Comparison of ENCODE assay signal across 19 cellular contexts in the genomic region with DNA sequence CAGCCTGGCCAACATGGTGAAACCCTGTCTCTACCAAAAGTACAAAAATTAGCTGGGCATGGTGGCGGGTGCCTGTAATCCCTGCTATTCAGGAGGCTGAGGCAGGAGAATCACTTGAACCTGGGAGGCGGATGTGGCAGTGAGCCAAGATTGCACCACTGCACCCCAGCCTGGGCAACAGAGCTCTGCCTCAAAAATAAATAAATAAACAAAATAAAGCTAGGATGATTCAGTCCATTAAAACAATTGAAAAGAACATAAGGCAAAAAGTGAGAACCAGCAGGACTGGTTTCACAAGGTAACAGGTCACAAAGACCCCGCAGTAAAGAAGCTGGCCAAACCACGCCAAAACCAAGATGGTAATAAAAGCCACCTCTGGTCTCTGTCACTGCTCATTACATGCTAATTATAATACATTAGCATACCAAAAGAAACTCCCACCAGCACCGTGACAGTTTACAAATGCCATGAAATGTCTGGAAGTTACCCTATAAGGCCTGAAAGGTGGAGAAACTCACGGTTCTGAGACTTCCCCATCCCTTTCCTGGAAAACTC. TPM values are rescaled to one million over a fixed set of nuclear protein-coding genes. Genes with fewer than 3 reads are reported as not detected.
DNase-seq lines count a peak whose midpoint lies in the region; ATAC-seq and TF ChIP-seq lines count a peak whose summit lies in the region.
"Had no signal": no experiment of that assay in that cellular context is flagged by ENCODE, and none has a peak within 500 bp of the region (broad histone marks: within the 10 kb centered on the region; RNA-seq: fewer than 3 reads in every experiment).

No MANE protein-coding gene starts in this region.

- ATAC-seq in lower lobe of right lung (no peak), GM21381 (IDR thresholded peaks at IDR 0.05; ENCODE audit: unreplicated experiment) (no peak), GM21717 (IDR thresholded peaks at IDR 0.05; ENCODE audit: unreplicated experiment) (no peak)
- ATAC-seq in activated T-helper 17 cell treated with anti-CD3 and anti-CD28 coated beads, Interleukin-2, amount 50 U/mL, for 72 hours (replicated peaks), result no peak

- no peaks in the 10 kb centered on the region for H3K36me3 Mint-ChIP-seq in activated T-helper 17 cell treated with anti-CD3 and anti-CD28 coated beads, Interleukin-2, amount 50 U/mL, for 72 hours (ENCODE audit: low read depth)
- H3K36me3 Mint-ChIP-seq: CD4-positive, CD25-positive, alpha-beta regulatory T cell; immature natural killer cell had no signal

- no TSS peak for BruUV-seq in mammary epithelial cell (replicated peaks; lab: Mats Ljungman, UMichigan)

- DNase-seq in NCI-H2029 (lab: John Stamatoyannopoulos, UW) (peak; percentile 7), NCI-H2029 treated with DMSO at 0.1 percent for 48 hours (lab: John Stamatoyannopoulos, UW) (no peak), mammary epithelial cell (peak; percentile 8), lower lobe of right lung (no peak), tibial nerve (ENCODE audit: low spot score in 2 of 2) (no peak)
- DNase-seq: 8988T; CD4-positive, CD25-positive, alpha-beta regulatory T cell; foreskin melanocyte; H7; immature natural killer cell; NCI-H1694; NCI-H82; Right ventricle myocardium superior had no signal

- H3K79me2 ChIP-seq in mammary epithelial cell (ENCODE audit: insufficient read depth, low read length), result no peaks in the 10 kb centered on the region

- TF ChIP-seq EP300 in tibial nerve (IDR thresholded peaks at IDR 0.05), result no peak

- H3K27me3 Mint-ChIP-seq in activated T-helper 17 cell treated with anti-CD3 and anti-CD28 coated beads, Interleukin-2, amount 50 U/mL, for 72 hours, result peaks cover 20% of the 10 kb centered on the region

- WGBS in mammary epithelial cell (ENCODE audit: low coverage, missing lambda C conversion rate), result 24% methylated on average over 3 of the region's 6 CpGs
- WGBS in tibial nerve, 2 donors, result 58 to 72% methylated on average over 6 of the region's 6 CpGs

- in situ Hi-C loops in mammary epithelial cell (cut with MboI; ENCODE audit: low sequenced_read_pairs in 2 of 2), result no loop called here

- peaks cover 13% of the 10 kb centered on the region for H3K4me1 Mint-ChIP-seq in activated T-helper 17 cell treated with anti-CD3 and anti-CD28 coated beads, Interleukin-2, amount 50 U/mL, for 72 hours

- no peaks in the 10 kb centered on the region for H4K20me1 ChIP-seq in mammary epithelial cell (ENCODE audit: insufficient read depth, low read length)

- intact Hi-C loops in mammary epithelial cell (cut with micrococcal nuclease) (no loop called here), lower lobe of right lung (cut with DNase I) (no loop called here)

- H2AFZ ChIP-seq in mammary epithelial cell (ENCODE audit: low read depth, low read length), result peak overlapping the region; percentile 30

- CTCF ChIA-PET in mammary epithelial cell (lab: Charles Lee; ENCODE audit: low non-redundant PET), result no interaction called here

- H3K27ac ChIP-seq in mammary epithelial cell (ENCODE audit: insufficient read depth, low read depth, low read length) (no peak overlapping the region), lower lobe of right lung (peak overlapping the region; percentile 63), tibial nerve (peak overlapping the region in 3 of 4 donors; percentile 44 to 98 (median 97))
- H3K27ac ChIP-seq: KMS-11 had no signal

- no peak for TF ChIP-seq POLR2A in tibial nerve (IDR thresholded peaks at IDR 0.05)

- H3K9me3 ChIP-seq in mammary epithelial cell (replicated peaks; ENCODE audit: insufficient read depth, low read length), result no peaks in the 10 kb centered on the region
- H3K9me3 ChIP-seq in lower lobe of right lung, result no peaks in the 10 kb centered on the region
- no peaks in the 10 kb centered on the region for H3K9me3 ChIP-seq in tibial nerve
- H3K9me3 ChIP-seq: prostate gland had no signal

- H3K9ac ChIP-seq in mammary epithelial cell (ENCODE audit: insufficient read depth, low read length), result no peak overlapping the region
- H3K9ac ChIP-seq: KMS-11 had no signal

- peak overlapping the region; percentile 5 for H3K4me2 ChIP-seq in mammary epithelial cell (ENCODE audit: insufficient read depth, low read depth, low read length)
- H3K4me2 ChIP-seq: KMS-11 had no signal

- H3K27ac Mint-ChIP-seq in activated T-helper 17 cell treated with anti-CD3 and anti-CD28 coated beads, Interleukin-2, amount 50 U/mL, for 72 hours, result no peak overlapping the region
- H3K27ac Mint-ChIP-seq: CD4-positive, CD25-positive, alpha-beta regulatory T cell; immature natural killer cell; T-helper 2 cell treated with Interferon-gamma antibody and Interleukin-4, amounts not matched to agents 5 μg/mL and 100 μg/mL, for 36 hours had no signal

- H3K4me3 Mint-ChIP-seq in activated T-helper 17 cell treated with anti-CD3 and anti-CD28 coated beads, Interleukin-2, amount 50 U/mL, for 72 hours, result no peak overlapping the region
- H3K4me3 Mint-ChIP-seq: CD4-positive, CD25-positive, alpha-beta regulatory T cell; immature natural killer cell; T-helper 2 cell treated with Interferon-gamma antibody and Interleukin-4, amounts not matched to agents 5 μg/mL and 100 μg/mL, for 36 hours had no signal

- H3K4me1 ChIP-seq in mammary epithelial cell (ENCODE audit: insufficient read depth, low read length) (no peaks in the 10 kb centered on the region), lower lobe of right lung (peaks cover 28% of the 10 kb centered on the region), tibial nerve (peaks cover 0 to 94% (median 45%) of the 10 kb centered on the region in 4 donors)
- H3K4me1 ChIP-seq: prostate gland had no signal

- H3K4me3 ChIP-seq in mammary epithelial cell (replicated peaks in 1 of 3; ENCODE audit: insufficient read depth in 1 of 3, low read depth in 2 of 3, low read length in 3 of 3), result no peak overlapping the region
- no peak overlapping the region for H3K4me3 ChIP-seq in lower lobe of right lung
- H3K4me3 ChIP-seq in tibial nerve, result peak overlapping the region in 1 of 4 donors; percentile 25
- H3K4me3 ChIP-seq: prostate gland had no signal

- H3K27me3 ChIP-seq in mammary epithelial cell (ENCODE audit: insufficient read depth, low read length) (no peaks in the 10 kb centered on the region), lower lobe of right lung (ENCODE audit: low read depth) (no peaks in the 10 kb centered on the region), tibial nerve (no peaks in the 10 kb centered on the region)

- TF ChIP-seq CTCF in mammary epithelial cell (conservative IDR thresholded peaks at IDR 0.05 in 1 of 2, IDR thresholded peaks at IDR 0.05 in 1 of 2; ENCODE audit: extremely low read depth in 1 of 2, insufficient read depth in 1 of 2, low read depth in 1 of 2, low read length in 2 of 2), result no peak
- no peak for TF ChIP-seq CTCF in lower lobe of right lung (IDR thresholded peaks at IDR 0.05)
- no peak for TF ChIP-seq CTCF in tibial nerve (IDR thresholded peaks at IDR 0.05)

- H3K36me3 ChIP-seq in mammary epithelial cell (ENCODE audit: insufficient read depth, low read length) (no peaks in the 10 kb centered on the region), lower lobe of right lung (no peaks in the 10 kb centered on the region), tibial nerve (no peaks in the 10 kb centered on the region)
- H3K36me3 ChIP-seq: prostate gland had no signal

- no peaks in the 10 kb centered on the region for H3K9me3 Mint-ChIP-seq in activated T-helper 17 cell treated with anti-CD3 and anti-CD28 coated beads, Interleukin-2, amount 50 U/mL, for 72 hours
- H3K9me3 Mint-ChIP-seq: immature natural killer cell; T-helper 2 cell treated with Interferon-gamma antibody and Interleukin-4, amounts not matched to agents 5 μg/mL and 100 μg/mL, for 36 hours had no signal

- dilution Hi-C loops in mammary epithelial cell (cut with HindIII; ENCODE audit: low sequenced_read_pairs), result no loop called here

RNA-seq across cellular contexts. Expression of a gene that starts 10.4 kb away (rescaled TPM):
- total RNA-seq in mammary epithelial cell, result 1 to 10 TPM in 1 of 2 donors, under 1 TPM in 1; 0.35 to 1.2 TPM
- 0.18 TPM for polyA plus RNA-seq in mammary epithelial cell
- polyA minus RNA-seq in mammary epithelial cell, result not detected
- total RNA-seq in lower lobe of right lung, result 91.2 TPM
- 100 to 1,000 TPM; 229 to 524 (median 468) TPM for total RNA-seq in tibial nerve
- not detected for total RNA-seq in activated T-helper 17 cell treated with anti-CD3 and anti-CD28 coated beads, Interleukin-2, amount 50 U/mL, for 72 hours
- total RNA-seq: CD4-positive, CD25-positive, alpha-beta regulatory T cell had no signal
- polyA plus RNA-seq: CD4-positive, CD25-positive, alpha-beta regulatory T cell; immature natural killer cell had no signal

Comparison
In these comparisons a context has a peak if more than half of its experiments do, and no peak if none do; other contexts are left out.
1. DNase-seq: peak in NCI-H2029 (single experiment) and mammary epithelial cell (single experiment); none in NCI-H2029 treated with DMSO at 0.1 percent for 48 hours (single experiment), lower lobe of right lung (single experiment) and tibial nerve (0 of 2).
2. RNA of a gene that starts 10.4 kb away (total RNA-seq): 229 to 524 TPM in tibial nerve and 91.2 TPM in lower lobe of right lung (single experiment); 0.35 to 1.2 TPM in mammary epithelial cell and not detected in activated T-helper 17 cell treated with anti-CD3 and anti-CD28 coated beads, Interleukin-2, amount 50 U/mL, for 72 hours; every median in the first group is over 10 times any median in the second.